1 cellular context compared by ENCODE assay signal in the genomic region with DNA sequence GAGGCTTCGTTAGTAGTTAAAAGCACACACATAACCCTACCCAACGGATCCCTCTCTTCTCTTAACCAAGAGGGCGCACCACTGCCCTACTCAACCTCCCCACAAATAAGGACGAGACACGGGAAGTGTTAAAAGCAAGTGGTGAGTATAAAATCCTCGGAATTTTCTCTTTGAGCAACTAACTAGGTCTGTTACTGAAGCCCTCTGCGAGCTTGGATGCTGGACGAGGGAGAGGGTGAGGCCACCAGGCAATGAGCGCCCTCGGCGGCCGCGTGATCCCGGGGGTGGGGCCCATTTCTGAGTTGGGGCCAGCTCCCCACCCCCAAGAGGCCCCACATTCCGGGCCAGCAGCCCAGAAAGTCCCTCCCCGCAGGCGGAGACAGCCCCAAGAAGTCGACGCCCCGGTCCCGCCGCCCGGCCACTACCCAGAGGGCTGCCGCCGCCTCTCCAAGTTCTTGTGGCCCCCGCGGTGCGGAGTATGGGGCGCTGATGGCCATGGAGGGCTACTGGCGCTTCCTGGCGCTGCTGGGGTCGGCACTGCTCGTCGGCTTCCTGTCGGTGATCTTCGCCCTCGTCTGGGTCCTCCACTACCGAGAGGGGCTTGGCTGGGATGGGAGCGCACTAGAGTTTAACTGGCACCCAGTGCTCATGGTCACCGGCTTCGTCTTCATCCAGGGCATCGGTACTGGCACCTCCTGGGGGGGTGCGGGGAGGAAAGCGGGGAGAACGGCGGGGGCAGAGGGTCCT.
TF ChIP-seq lines count a peak whose summit lies in the region.

A gene with protein sequence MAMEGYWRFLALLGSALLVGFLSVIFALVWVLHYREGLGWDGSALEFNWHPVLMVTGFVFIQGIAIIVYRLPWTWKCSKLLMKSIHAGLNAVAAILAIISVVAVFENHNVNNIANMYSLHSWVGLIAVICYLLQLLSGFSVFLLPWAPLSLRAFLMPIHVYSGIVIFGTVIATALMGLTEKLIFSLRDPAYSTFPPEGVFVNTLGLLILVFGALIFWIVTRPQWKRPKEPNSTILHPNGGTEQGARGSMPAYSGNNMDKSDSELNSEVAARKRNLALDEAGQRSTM (plus strand): TSS at position 418 of the 747 bp plus-strand sequence. CDS start 72 bp downstream, at position 490.

TF ChIP-seq in HEK293, 187 proteins besides CTCF, POLR2A, EP300 and RAD21 (continued from another document):
- TF ChIP-seq MYNN (tag by site-specific recombination; IDR thresholded peaks at IDR 0.05; ENCODE audit: borderline replicate concordance) (peak; percentile 33; the same call in 1 of the 2 replicates), ZSCAN30 (tag by site-specific recombination; IDR thresholded peaks at IDR 0.05) (peak; percentile 82), ZBTB8A (tag by site-specific recombination; IDR thresholded peaks at IDR 0.05) (peak; percentile 94), ZNF391 (tag by site-specific recombination; IDR thresholded peaks at IDR 0.05; ENCODE audit: borderline replicate concordance, low read depth) (no peak), KLF9 (tag by site-specific recombination; IDR thresholded peaks at IDR 0.05; ENCODE audit: low read depth) (0 out of 2 replicates have a peak, but pooled peaks have one; percentile 29), ZNF16 (tag by site-specific recombination; IDR thresholded peaks at IDR 0.05; ENCODE audit: low read depth) (no peak), SP2 (tag by site-specific recombination; IDR thresholded peaks at IDR 0.05) (peak; percentile 63), ZNF76 (tag by site-specific recombination; IDR thresholded peaks at IDR 0.05; ENCODE audit: borderline replicate concordance, low read depth) (0 out of 2 replicates have a peak, but pooled peaks have one; percentile 42), ZNF514 (tag by site-specific recombination; IDR thresholded peaks at IDR 0.05) (no peak), HOXA7 (CRISPR knock-in tag; IDR thresholded peaks at IDR 0.05; ENCODE audit: borderline replicate concordance) (no peak), ZBTB17 (tag by site-specific recombination; IDR thresholded peaks at IDR 0.05) (peak; percentile 77), ZNF768 (tag by site-specific recombination; IDR thresholded peaks at IDR 0.05) (no peak), ZNF660 (tag by site-specific recombination; IDR thresholded peaks at IDR 0.05) (peak; percentile 53; the same call in 1 of the 2 replicates), SP7 (tag by site-specific recombination; IDR thresholded peaks at IDR 0.05) (peak; percentile 28; the same call in 1 of the 2 replicates)
- TF ChIP-seq, protein P1, sequence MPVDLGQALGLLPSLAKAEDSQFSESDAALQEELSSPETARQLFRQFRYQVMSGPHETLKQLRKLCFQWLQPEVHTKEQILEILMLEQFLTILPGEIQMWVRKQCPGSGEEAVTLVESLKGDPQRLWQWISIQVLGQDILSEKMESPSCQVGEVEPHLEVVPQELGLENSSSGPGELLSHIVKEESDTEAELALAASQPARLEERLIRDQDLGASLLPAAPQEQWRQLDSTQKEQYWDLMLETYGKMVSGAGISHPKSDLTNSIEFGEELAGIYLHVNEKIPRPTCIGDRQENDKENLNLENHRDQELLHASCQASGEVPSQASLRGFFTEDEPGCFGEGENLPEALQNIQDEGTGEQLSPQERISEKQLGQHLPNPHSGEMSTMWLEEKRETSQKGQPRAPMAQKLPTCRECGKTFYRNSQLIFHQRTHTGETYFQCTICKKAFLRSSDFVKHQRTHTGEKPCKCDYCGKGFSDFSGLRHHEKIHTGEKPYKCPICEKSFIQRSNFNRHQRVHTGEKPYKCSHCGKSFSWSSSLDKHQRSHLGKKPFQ (tag by site-specific recombination; IDR thresholded peaks at IDR 0.05), result no peak
- TF ChIP-seq, protein P2, sequence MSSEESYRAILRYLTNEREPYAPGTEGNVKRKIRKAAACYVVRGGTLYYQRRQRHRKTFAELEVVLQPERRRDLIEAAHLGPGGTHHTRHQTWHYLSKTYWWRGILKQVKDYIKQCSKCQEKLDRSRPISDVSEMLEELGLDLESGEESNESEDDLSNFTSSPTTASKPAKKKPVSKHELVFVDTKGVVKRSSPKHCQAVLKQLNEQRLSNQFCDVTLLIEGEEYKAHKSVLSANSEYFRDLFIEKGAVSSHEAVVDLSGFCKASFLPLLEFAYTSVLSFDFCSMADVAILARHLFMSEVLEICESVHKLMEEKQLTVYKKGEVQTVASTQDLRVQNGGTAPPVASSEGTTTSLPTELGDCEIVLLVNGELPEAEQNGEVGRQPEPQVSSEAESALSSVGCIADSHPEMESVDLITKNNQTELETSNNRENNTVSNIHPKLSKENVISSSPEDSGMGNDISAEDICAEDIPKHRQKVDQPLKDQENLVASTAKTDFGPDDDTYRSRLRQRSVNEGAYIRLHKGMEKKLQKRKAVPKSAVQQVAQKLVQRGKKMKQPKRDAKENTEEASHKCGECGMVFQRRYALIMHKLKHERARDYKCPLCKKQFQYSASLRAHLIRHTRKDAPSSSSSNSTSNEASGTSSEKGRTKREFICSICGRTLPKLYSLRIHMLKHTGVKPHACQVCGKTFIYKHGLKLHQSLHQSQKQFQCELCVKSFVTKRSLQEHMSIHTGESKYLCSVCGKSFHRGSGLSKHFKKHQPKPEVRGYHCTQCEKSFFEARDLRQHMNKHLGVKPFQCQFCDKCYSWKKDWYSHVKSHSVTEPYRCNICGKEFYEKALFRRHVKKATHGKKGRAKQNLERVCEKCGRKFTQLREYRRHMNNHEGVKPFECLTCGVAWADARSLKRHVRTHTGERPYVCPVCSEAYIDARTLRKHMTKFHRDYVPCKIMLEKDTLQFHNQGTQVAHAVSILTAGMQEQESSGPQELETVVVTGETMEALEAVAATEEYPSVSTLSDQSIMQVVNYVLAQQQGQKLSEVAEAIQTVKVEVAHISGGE (tag by site-specific recombination; conservative IDR thresholded peaks at IDR 0.05; ENCODE audit: low read depth), result peak; percentile 18
- TF ChIP-seq, protein P3, sequence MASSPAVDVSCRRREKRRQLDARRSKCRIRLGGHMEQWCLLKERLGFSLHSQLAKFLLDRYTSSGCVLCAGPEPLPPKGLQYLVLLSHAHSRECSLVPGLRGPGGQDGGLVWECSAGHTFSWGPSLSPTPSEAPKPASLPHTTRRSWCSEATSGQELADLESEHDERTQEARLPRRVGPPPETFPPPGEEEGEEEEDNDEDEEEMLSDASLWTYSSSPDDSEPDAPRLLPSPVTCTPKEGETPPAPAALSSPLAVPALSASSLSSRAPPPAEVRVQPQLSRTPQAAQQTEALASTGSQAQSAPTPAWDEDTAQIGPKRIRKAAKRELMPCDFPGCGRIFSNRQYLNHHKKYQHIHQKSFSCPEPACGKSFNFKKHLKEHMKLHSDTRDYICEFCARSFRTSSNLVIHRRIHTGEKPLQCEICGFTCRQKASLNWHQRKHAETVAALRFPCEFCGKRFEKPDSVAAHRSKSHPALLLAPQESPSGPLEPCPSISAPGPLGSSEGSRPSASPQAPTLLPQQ (tag by site-specific recombination; IDR thresholded peaks at IDR 0.05), result peak; percentile 98
